Comparison of ENCODE assay signal across 8 cellular contexts in the genomic region with DNA sequence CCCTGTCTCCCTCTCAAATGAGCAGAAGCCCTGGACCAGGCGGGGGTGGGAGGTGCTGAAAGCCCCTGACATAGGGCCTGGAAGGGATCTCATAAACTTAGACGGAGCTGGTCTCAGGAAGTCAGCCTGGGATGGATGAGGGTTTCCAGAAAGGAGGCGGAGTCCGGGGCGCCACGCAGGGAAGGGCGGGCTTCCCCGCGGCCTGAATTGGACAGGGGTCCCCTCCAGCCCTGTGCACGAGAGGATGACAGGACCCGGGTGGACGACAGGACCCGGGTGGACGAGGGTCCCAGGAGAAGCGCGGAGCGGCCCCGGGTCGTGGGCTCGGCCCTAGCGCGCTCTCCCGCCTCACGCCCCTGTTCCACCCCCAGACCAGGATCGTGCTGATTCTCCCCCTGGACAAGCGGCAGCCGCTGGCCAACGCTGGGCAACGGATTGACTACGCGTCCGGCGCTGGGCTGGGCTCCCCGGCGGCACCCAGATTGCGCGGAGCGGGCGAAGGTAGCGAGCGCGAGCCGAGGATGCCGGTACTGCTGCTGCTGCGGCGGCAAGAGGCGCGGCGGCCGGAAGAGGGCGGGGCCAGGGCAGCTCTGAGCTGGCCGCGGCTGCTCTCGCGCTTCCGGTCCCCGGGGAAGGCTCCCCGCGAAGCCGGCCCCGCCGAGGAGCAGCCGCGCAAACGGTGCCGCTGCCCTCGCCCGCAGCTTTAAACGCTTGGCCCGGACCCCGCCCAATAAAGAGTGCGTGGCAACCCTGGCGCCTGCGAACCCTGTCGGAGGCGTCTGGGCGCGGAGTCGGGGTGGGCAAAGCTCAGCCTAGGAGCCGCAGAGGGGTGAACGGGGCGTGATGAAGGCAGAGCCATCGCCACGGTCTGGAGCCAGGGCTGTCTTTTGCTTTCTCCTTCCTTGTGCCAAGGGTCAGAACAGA. TPM values are rescaled to one million over a fixed set of nuclear protein-coding genes. Genes with fewer than 3 reads are reported as not detected.
DNase-seq lines count a peak whose midpoint lies in the region; ATAC-seq, FAIRE-seq and TF ChIP-seq lines count a peak whose summit lies in the region.

No MANE protein-coding gene starts in this region.

- no peaks in the 10 kb centered on the region for H3K27me3 Mint-ChIP-seq in activated B cell treated with CpG ODN at 0.5 μM for 24 hours

- no peak for FAIRE-seq in bronchial epithelial cell (lab: Jason Lieb, UNC)

- H3K27ac Mint-ChIP-seq in activated B cell treated with CpG ODN at 0.5 μM for 24 hours = peak overlapping the region; percentile 77

- H3K4me3 Mint-ChIP-seq in activated B cell treated with CpG ODN at 0.5 μM for 24 hours = peak overlapping the region; percentile 87

- peaks cover 32% of the 10 kb centered on the region for H3K4me1 Mint-ChIP-seq in activated B cell treated with CpG ODN at 0.5 μM for 24 hours

- intact Hi-C loops in activated B cell treated with CpG ODN at 0.5 μM for 24 hours (cut with micrococcal nuclease) = loop anchor here (1.0 to 2.0 kb wide), 2 partner anchors 148 to 255 kb away; a partner anchor contains a TSS

- CTCF ChIA-PET in GM10248 (lab: Yijun Ruan, JAX) = interaction anchor here (0.5 to 2.0 kb wide), 8 partner anchors 11 to 206 kb away, joined by 3 to 16 read pairs (median 4); no protein-coding TSS in a partner anchor
- CTCF ChIA-PET in activated B cell treated with CpG ODN at 0.5 μM for 24 hours (lab: Charles Lee) = interaction anchor here (0.6 to 2.0 kb wide), 4 partner anchors 9 to 206 kb away, joined by 3 to 9 read pairs (median 3); a partner anchor contains a TSS

- H3K36me3 ChIP-seq in bronchial epithelial cell (ENCODE audit: control insufficient read depth, insufficient read depth, low read length) = no peaks in the 10 kb centered on the region

- peak; percentile 91 for DNase-seq in GM10248 (ENCODE audit: extremely low spot score)
- DNase-seq in NCI-H2227 (lab: John Stamatoyannopoulos, UW; ENCODE audit: unreplicated experiment) = peak; percentile 88
- peak; percentile 80 for DNase-seq in activated B cell treated with CpG ODN at 0.5 μM for 24 hours
- DNase-seq in bronchial epithelial cell (ENCODE audit: low read depth) = peak; percentile 49
- peak; percentile 74 for DNase-seq in inferior parietal cortex (ENCODE audit: extremely low spot score)
- DNase-seq in stimulated activated CD4-positive, alpha-beta T cell treated with anti-CD3 and anti-CD28 coated beads, Interleukin-12 subunit alpha, Interleukin-12 subunit beta, amount 100 ng/mL, for 24 hours (ENCODE audit: low read depth in 2 of 2) = peak; percentile 56 to 83

- TF ChIP-seq CTCF in GM10248 (IDR thresholded peaks at IDR 0.05; ENCODE audit: control extremely low read depth, extremely low read depth, low read depth, missing control alignments) (no peak), activated B cell treated with CpG ODN at 0.5 μM for 24 hours (IDR thresholded peaks at IDR 0.05) (no peak), bronchial epithelial cell (IDR thresholded peaks at IDR 0.05; ENCODE audit: insufficient read depth, low read length, severe bottlenecking) (no peak)

- POLR2A ChIA-PET in GM10248 (lab: Yijun Ruan, JAX) (interaction anchor here (0.5 to 1.6 kb wide), 5 partner anchors 10 to 1125 kb away, joined by 3 to 12 read pairs (median 3); no protein-coding TSS in a partner anchor), activated B cell treated with CpG ODN at 0.5 μM for 24 hours (lab: Charles Lee) (interaction anchor here (0.6 to 3.0 kb wide), 14 partner anchors 9 to 449 kb away, joined by 3 to 18 read pairs (median 4); a partner anchor contains a TSS)

- ATAC-seq in HG02759 (IDR thresholded peaks at IDR 0.05; ENCODE audit: unreplicated experiment) (peak; percentile 28), activated B cell treated with CpG ODN at 0.5 μM for 24 hours (ENCODE audit: low read depth) (peak; percentile 59), GM21526 (IDR thresholded peaks at IDR 0.05; ENCODE audit: low FRiP score, unreplicated experiment) (no peak)

- no peaks in the 10 kb centered on the region for H3K36me3 Mint-ChIP-seq in activated B cell treated with CpG ODN at 0.5 μM for 24 hours (ENCODE audit: low read depth)

- no peaks in the 10 kb centered on the region for H3K27me3 ChIP-seq in bronchial epithelial cell (ENCODE audit: control insufficient read depth, insufficient read depth, low read length)

- no peaks in the 10 kb centered on the region for H3K9me3 Mint-ChIP-seq in activated B cell treated with CpG ODN at 0.5 μM for 24 hours

- H3K4me3 ChIP-seq in bronchial epithelial cell (ENCODE audit: low read depth, low read length) = peak overlapping the region; percentile 76

RNA-seq across cellular contexts. Expression of a gene that starts 1.3 kb away (rescaled TPM):
- total RNA-seq in activated B cell treated with CpG ODN at 0.5 μM for 24 hours (0.20 and 0.27 TPM in 2 replicates), bronchial epithelial cell (0.13 TPM in 1 of 2 replicates, not detected in the other)

RNA-seq across cellular contexts. Expression of a gene that starts 3.3 kb away (rescaled TPM):
- 2.8 and 3.9 TPM in 2 replicates for total RNA-seq in activated B cell treated with CpG ODN at 0.5 μM for 24 hours
- total RNA-seq in bronchial epithelial cell = 1.2 and 1.6 TPM in 2 replicates

RNA-seq across cellular contexts. Expression of a gene that starts 10.8 kb away (rescaled TPM):
- total RNA-seq in activated B cell treated with CpG ODN at 0.5 μM for 24 hours (7.5 and 8.4 TPM in 2 replicates), bronchial epithelial cell (8.1 and 8.7 TPM in 2 replicates)

RNA-seq across cellular contexts. Expression of a gene that starts 22.8 kb away (rescaled TPM):
- total RNA-seq in activated B cell treated with CpG ODN at 0.5 μM for 24 hours (6.7 and 8.9 TPM in 2 replicates), bronchial epithelial cell (0.26 and 0.64 TPM in 2 replicates)

RNA-seq across cellular contexts. Expression of a gene that starts 56.7 kb away (rescaled TPM):
- total RNA-seq in activated B cell treated with CpG ODN at 0.5 μM for 24 hours (6.8 and 7.7 TPM in 2 replicates), bronchial epithelial cell (2.4 and 3.3 TPM in 2 replicates)
